ENCODE assay signal across 8 cellular contexts in genomic region chr15:41331833-41332787, GRCh38. TPM values are rescaled to one million over a fixed set of nuclear protein-coding genes. Genes with fewer than 3 reads are reported as not detected.
DNase-seq lines count a peak whose midpoint lies in the region; ATAC-seq and TF ChIP-seq lines count a peak whose summit lies in the region.

Gene OIP5 (minus strand): TSS chr15:41332591. CDS start chr15:41332561, 30 bp downstream.

- H3K27me3 ChIP-seq in BLaER1 treated with 17β-estradiol and CSF1 and Interleukin-3, amounts not matched to agents 10 nM and 100 nM: no peaks in the 10 kb centered on the region
- no peaks in the 10 kb centered on the region for H3K27me3 ChIP-seq in left lung

- no peaks in the 10 kb centered on the region for H3K9me3 ChIP-seq in BLaER1 treated with 17β-estradiol and CSF1 and Interleukin-3, amounts not matched to agents 10 nM and 100 nM (replicated peaks in 1 of 11)
- H3K9me3 ChIP-seq in left lung: no peaks in the 10 kb centered on the region

- peaks cover 0 to 42% (median 26%) of the 10 kb centered on the region in 11 experiments; a peak in 13 of 22 replicates for H3K36me3 ChIP-seq in BLaER1 treated with 17β-estradiol and CSF1 and Interleukin-3, amounts not matched to agents 10 nM and 100 nM
- H3K36me3 ChIP-seq in left lung: no peaks in the 10 kb centered on the region

- peak within 1 kb of the TSS; percentile 81 to 95 (median 86) for H3K4me2 ChIP-seq in BLaER1 treated with 17β-estradiol and CSF1 and Interleukin-3, amounts not matched to agents 10 nM and 100 nM

- peaks cover 0 to 21% (median 14%) of the 10 kb centered on the region in 11 experiments; a peak in 14 of 22 replicates for H4K20me1 ChIP-seq in BLaER1 treated with 17β-estradiol and CSF1 and Interleukin-3, amounts not matched to agents 10 nM and 100 nM

- peak; percentile 74 for ATAC-seq in HG03460 (IDR thresholded peaks at IDR 0.05; ENCODE audit: unreplicated experiment)
- ATAC-seq in left lung: peak; percentile 99

- H3K4me1 ChIP-seq in BLaER1 treated with 17β-estradiol and CSF1 and Interleukin-3, amounts not matched to agents 10 nM and 100 nM: peaks cover 15 to 38% (median 34%) of the 10 kb centered on the region in 10 experiments
- peaks cover 0 to 23% of the 10 kb centered on the region in 2 donors for H3K4me1 ChIP-seq in left lung

- H3K4me3 ChIP-seq in BLaER1 treated with 17β-estradiol and CSF1 and Interleukin-3, amounts not matched to agents 10 nM and 100 nM: peak within 1 kb of the TSS; percentile 73 to 87 (median 80)
- peak within 1 kb of the TSS; percentile 80 to 84 for H3K4me3 ChIP-seq in left lung

- TF ChIP-seq CTCF in left lung (IDR thresholded peaks at IDR 0.05): peak; percentile 77 to 80

- DNase-seq in GM19240 (ENCODE audit: insufficient read length, low spot score) (peak; percentile 94), NCI-H524 treated with DMSO at 0.1 percent for 48 hours (lab: John Stamatoyannopoulos, UW) (peak; percentile 100), dedifferentiated amniotic fluid mesenchymal stem cell (ENCODE audit: extremely low spot score) (peak; percentile 99), left lung (peak; percentile 99)
- DNase-seq in activated CD4-positive, alpha-beta T cell treated with anti-CD3 and anti-CD28 coated beads for 48 hours: peak; percentile 99
- peak; percentile 93 to 96 for DNase-seq in stimulated activated CD4-positive, alpha-beta T cell treated with anti-CD3 and anti-CD28 coated beads, Interleukin-2, amount 100 ng/mL, for 48 hours

- peak within 1 kb of the TSS; percentile 50 to 98 (median 91); a peak in 21 of 22 replicates for H3K27ac ChIP-seq in BLaER1 treated with 17β-estradiol and CSF1 and Interleukin-3, amounts not matched to agents 10 nM and 100 nM
- peak within 1 kb of the TSS; percentile 74 to 77 for H3K27ac ChIP-seq in left lung

- H3K9ac ChIP-seq in BLaER1 treated with 17β-estradiol and CSF1 and Interleukin-3, amounts not matched to agents 10 nM and 100 nM: peak within 1 kb of the TSS; percentile 85 to 97 (median 91)

- intact Hi-C loops in left lung (cut with DNase I): no loop called here

RNA-seq across cellular contexts. Expression of gene OIP5, which starts in this region (rescaled TPM):
- total RNA-seq in left lung: 1 to 10 TPM; 1.6 to 3.4 TPM

Comparison
In these comparisons a context has a peak if more than half of its experiments do, and no peak if none do; other contexts are left out.
1. Peak in every context shown above with its lines: DNase-seq, ATAC-seq, H3K4me3 ChIP-seq and H3K27ac ChIP-seq.